9 cellular contexts compared by ENCODE assay signal in the genomic region with DNA sequence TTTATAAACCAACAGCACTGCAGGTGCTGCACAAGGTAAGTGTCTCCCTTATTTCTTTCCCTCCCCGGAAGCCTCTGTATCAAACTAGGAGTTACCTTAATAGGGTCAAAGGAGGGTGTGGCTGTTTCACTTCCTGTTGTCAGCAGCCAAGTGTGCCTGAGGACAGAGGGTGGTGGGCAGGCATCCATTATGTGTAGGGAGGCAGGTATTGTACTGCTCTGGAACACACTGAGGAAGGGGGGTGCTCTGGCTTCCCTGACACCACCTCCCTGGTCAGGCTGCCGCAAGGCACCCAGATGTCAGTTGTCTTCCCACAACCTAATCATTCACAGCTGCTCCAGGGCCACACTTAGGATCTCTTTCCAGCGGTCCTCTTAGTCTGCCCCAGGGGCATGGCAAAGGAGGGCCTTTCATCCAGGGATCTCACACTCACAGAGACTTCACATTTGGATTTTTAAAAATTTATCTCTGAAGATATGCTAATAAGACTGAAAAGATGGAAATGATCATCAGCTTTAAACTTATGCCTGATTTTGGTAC.
DNase-seq lines count a peak whose midpoint lies in the region; ATAC-seq, FAIRE-seq and TF ChIP-seq lines count a peak whose summit lies in the region.
"Had no signal": no experiment of that assay in that cellular context is flagged by ENCODE, and none has a peak within 500 bp of the region (broad histone marks: within the 10 kb centered on the region; RNA-seq: fewer than 3 reads in every experiment).

No MANE protein-coding gene starts in this region.

- no peak for TF ChIP-seq CTCF in GM12865 (IDR thresholded peaks at IDR 0.05; ENCODE audit: insufficient read depth, low read depth, low read length, missing control alignments)

- no peak overlapping the region for H3K4me3 ChIP-seq in GM12865 (ENCODE audit: low read depth, low read length)
- H3K4me3 ChIP-seq: SJSA1 had no signal

- DNase-seq in GM12865 (ENCODE audit: low read depth) = peak; percentile 33
- DNase-seq in NCI-H748 (lab: John Stamatoyannopoulos, UW; ENCODE audit: unreplicated experiment) = peak; percentile 87
- peak; percentile 18 for DNase-seq in germinal center (ENCODE audit: low spot score)
- no peak for DNase-seq in GM12892 (ENCODE audit: insufficient read length)
- no peak for DNase-seq in left ventricle myocardium superior
- no peak for DNase-seq in stimulated activated CD4-positive, alpha-beta T cell treated with anti-CD3 and anti-CD28 coated beads, Interleukin-2, amount 100 ng/mL, for 48 hours
- DNase-seq in erythroblast (lab: John Stamatoyannopoulos, UW) = no peak

- peak; percentile 50 for ATAC-seq in GM21619 (IDR thresholded peaks at IDR 0.05; ENCODE audit: unreplicated experiment)
- no peak for ATAC-seq in left ventricle myocardium superior

- FAIRE-seq in GM12892 (lab: Jason Lieb, UNC) = no peak

- TF ChIP-seq POLR2A in GM12892 (IDR thresholded peaks at IDR 0.05; ENCODE audit: low read depth, low read length) = no peak
- TF ChIP-seq POLR2A in erythroblast (IDR thresholded peaks at IDR 0.05; ENCODE audit: low read length) = no peak

- intact Hi-C loops in left ventricle myocardium superior (cut with micrococcal nuclease) = no loop called here

Comparison
In these comparisons a context has a peak if more than half of its experiments do, and no peak if none do; other contexts are left out.
1. DNase-seq: peak in GM12865 (single experiment), NCI-H748 (single experiment) and germinal center (single experiment); none in GM12892 (single experiment), left ventricle myocardium superior (single experiment), stimulated activated CD4-positive, alpha-beta T cell treated with anti-CD3 and anti-CD28 coated beads, Interleukin-2, amount 100 ng/mL, for 48 hours (0 of 2) and erythroblast (0 of 2).